Comparison of ENCODE assay signal across 9 cellular contexts in genomic region chr15:43483306-43484128, GRCh38. TPM values are rescaled to one million over a fixed set of nuclear protein-coding genes. Genes with fewer than 3 reads are reported as not detected.
A peak's percentile ranks its signal among the peaks of the same experiment; 100 is the strongest.
DNase-seq lines count a peak whose midpoint lies in the region; ATAC-seq, FAIRE-seq and TF ChIP-seq lines count a peak whose summit lies in the region.
"Had no signal": no experiment of that assay in that cellular context is flagged by ENCODE, and none has a peak within 500 bp of the region (broad histone marks: within the 10 kb centered on the region; RNA-seq: fewer than 3 reads in every experiment).

No MANE protein-coding gene starts in this region.

- no peak overlapping the region for H3K4me2 ChIP-seq in HepG2 (ENCODE audit: low read depth, low read length)

- no TSS peak for BruUV-seq in HepG2 (replicated peaks; lab: Mats Ljungman, UMichigan)

- H4K20me1 ChIP-seq in HepG2 (ENCODE audit: insufficient read depth, low read length), result no peaks in the 10 kb centered on the region

- in situ Hi-C loops in GM13977 (cut with MboI; ENCODE audit: low pct_unique_long_range_greater_than_20kb, low sequenced_read_pairs, unreplicated experiment) (no loop called here), HepG2 (cut with HindIII; ENCODE audit: extremely low pct_ligation_motif_present, low pct_unique_long_range_greater_than_20kb) (no loop called here)

- 93% methylated on average over 4 of the region's 4 CpGs for WGBS in HepG2 (ENCODE audit: low lambda C conversion rate)

- no peak overlapping the region for H3K4me3 ChIP-seq in AG09309 (ENCODE audit: control insufficient read depth, low read depth, low read length)
- no peak overlapping the region for H3K4me3 ChIP-seq in WERI-Rb-1 (ENCODE audit: low read depth, low read length)
- H3K4me3 ChIP-seq in HepG2 (replicated peaks in 1 of 3; ENCODE audit: insufficient read depth in 1 of 3, low read depth in 2 of 3, low read length in 3 of 3), result no peak overlapping the region

- no peaks in the 10 kb centered on the region for H3K4me1 ChIP-seq in HepG2 (ENCODE audit: insufficient read depth, low read length)

- no peak for FAIRE-seq in HepG2 (lab: Jason Lieb, UNC)

- POLR2A ChIA-PET in HepG2 (lab: Yijun Ruan, JAX), result no interaction called here

- H3K27ac ChIP-seq in WERI-Rb-1, result no peak overlapping the region
- H3K27ac ChIP-seq in HepG2 (ENCODE audit: extremely low read length, insufficient read depth, low read length), result no peak overlapping the region

- CTCF ChIA-PET in HepG2 (lab: Yijun Ruan, JAX; ENCODE audit: low intra/inter-chr PET ratio, low total read pairs), result interaction anchor here (0.7 to 1.9 kb wide), 2 partner anchors 31 to 34 kb away, joined by 3 to 6 read pairs; partner anchors contain the start of gene MAP1A

- DNase-seq in AG09309 (ENCODE audit: low read depth) (no peak), GM13977 (ENCODE audit: low spot score) (no peak), WERI-Rb-1 (no peak), HepG2 (ENCODE audit: low spot score) (no peak), NCI-H1092 treated with DMSO at 0.1 percent for 48 hours (lab: John Stamatoyannopoulos, UW) (no peak), SHP77 (lab: John Stamatoyannopoulos, UW) (no peak)
- no peak for DNase-seq in activated effector memory CD4-positive, alpha-beta T cell treated with Interleukin-2 at 50 U/mL for 16 hours
- DNase-seq: NCI-H1092 had no signal

- H3K9me3 ChIP-seq in WERI-Rb-1 (ENCODE audit: severe bottlenecking) (no peaks in the 10 kb centered on the region), HepG2 (ENCODE audit: low read length) (no peaks in the 10 kb centered on the region)

- H3K27me3 ChIP-seq in WERI-Rb-1 (ENCODE audit: insufficient read depth, low read depth, severe bottlenecking) (no peaks in the 10 kb centered on the region), HepG2 (ENCODE audit: control insufficient read depth in 1 of 2, insufficient read depth in 2 of 2, low read length in 2 of 2) (no peaks in the 10 kb centered on the region)

- intact Hi-C loops in HepG2 (cut with micrococcal nuclease; ENCODE audit: unreplicated experiment), result loop anchor here (1.0 kb wide), 1 partner anchor 31 kb away; no protein-coding TSS in a partner anchor

- TF ChIP-seq EP300 in HepG2 (IDR thresholded peaks at IDR 0.05; ENCODE audit: low read depth in 2 of 2, low read length in 2 of 2) (no peak), HepG2 (CRISPR knock-in tag; IDR thresholded peaks at IDR 0.05; ENCODE audit: borderline replicate concordance) (no peak)

- TF ChIP-seq RAD21 in HepG2 (CRISPR knock-in tag; IDR thresholded peaks at IDR 0.05), result no peak

- ATAC-seq in HepG2 (no peak), HG03280 (IDR thresholded peaks at IDR 0.05; ENCODE audit: unreplicated experiment) (no peak)

- H3K36me3 ChIP-seq in WERI-Rb-1, result peaks cover 77% of the 10 kb centered on the region
- peaks cover 4 to 23% of the 10 kb centered on the region in 2 experiments for H3K36me3 ChIP-seq in HepG2 (replicated peaks in 1 of 2; ENCODE audit: control insufficient read depth in 1 of 2, insufficient read depth in 2 of 2, low read length in 2 of 2)

- TF ChIP-seq POLR2A in HepG2 (IDR thresholded peaks at IDR 0.05; ENCODE audit: insufficient read depth in 1 of 2, low read depth in 2 of 2, low read length in 2 of 2), result no peak

- TF ChIP-seq CTCF in AG09309 (IDR thresholded peaks at IDR 0.05; ENCODE audit: control insufficient read depth, insufficient read depth, low read depth, low read length, missing control alignments) (peak; percentile 40), GM13977 (IDR thresholded peaks at IDR 0.05; ENCODE audit: extremely low read depth, insufficient read depth, missing control alignments) (peak; percentile 14), WERI-Rb-1 (IDR thresholded peaks at IDR 0.05; ENCODE audit: low read depth, low read length) (0 out of 2 replicates have a peak, but pooled peaks have one; percentile 5), HepG2 (CRISPR knock-in tag; IDR thresholded peaks at IDR 0.05) (no peak)

- H3K9ac ChIP-seq in HepG2 (ENCODE audit: insufficient read depth, low read depth, low read length), result no peak overlapping the region

- H2AFZ ChIP-seq in HepG2 (ENCODE audit: low read length), result no peak overlapping the region

- H3K79me2 ChIP-seq in HepG2 (ENCODE audit: insufficient read depth, low read length), result no peaks in the 10 kb centered on the region

TF ChIP-seq in HepG2, 621 proteins besides CTCF, POLR2A, EP300 and RAD21:
- TF ChIP-seq HDAC6 (IDR thresholded peaks at IDR 0.05; ENCODE audit: low read depth, low read length), result no peak
- 0 out of 2 replicates have a peak, but pooled peaks have one; percentile 11 for TF ChIP-seq ATF7 (IDR thresholded peaks at IDR 0.05)
- TF ChIP-seq ATF7 (CRISPR knock-in tag; IDR thresholded peaks at IDR 0.05), result no peak
- TF ChIP-seq RARA (CRISPR knock-in tag; IDR thresholded peaks at IDR 0.05), result no peak
- no peak for TF ChIP-seq ERF (CRISPR knock-in tag; IDR thresholded peaks at IDR 0.05)

RNA-seq across cellular contexts. Expression of gene TP53BP1, which starts 9.4 kb away (rescaled TPM):
- total RNA-seq in HepG2 (2016; rRNA removed; fragmentation: Illumina TruSeq; extraction: Trizol), result 17.4 and 26.3 TPM in 2 replicates
- total RNA-seq in HepG2 (2016; cell fraction: cytosol; rRNA removed; fragmentation: Illumina TruSeq; extraction: Trizol; ENCODE audit: low read depth), result 5.3 and 6.3 TPM in 2 replicates
- total RNA-seq in HepG2 (2016; cell fraction: insoluble cytoplasmic fraction; rRNA removed; fragmentation: Illumina TruSeq; extraction: Trizol), result 16.7 and 24.8 TPM in 2 replicates
- 6.0 and 6.4 TPM in 2 replicates for total RNA-seq in HepG2 (2016; cell fraction: membrane; rRNA removed; fragmentation: Illumina TruSeq; extraction: Trizol)
- 22.1 and 25.2 TPM in 2 replicates for total RNA-seq in HepG2 (2016; cell fraction: nucleus; rRNA removed; fragmentation: Illumina TruSeq; extraction: Trizol)
- 15.9 and 17.1 TPM in 2 replicates for polyA plus RNA-seq in HepG2 (2011; rRNA removed)
- polyA plus RNA-seq in HepG2 (2011; cell fraction: cytosol; rRNA removed), result 7.3 and 7.4 TPM in 2 replicates
- polyA plus RNA-seq in HepG2 (2011; cell fraction: nucleus; rRNA removed), result 34.5 and 38.3 TPM in 2 replicates
- 6.2 and 7.1 TPM in 2 replicates for polyA plus RNA-seq in HepG2 (2012)
- polyA plus RNA-seq in HepG2 (2016; cell fraction: cytosol; fragmentation: Illumina TruSeq; extraction: Trizol; ENCODE audit: low read depth), result 0.49 and 0.59 TPM in 2 replicates
- polyA plus RNA-seq in HepG2 (2016; cell fraction: insoluble cytoplasmic fraction; fragmentation: Illumina TruSeq; extraction: Trizol; ENCODE audit: low read depth), result 13.4 and 14.5 TPM in 2 replicates
- 0.92 and 1.1 TPM in 2 replicates for polyA plus RNA-seq in HepG2 (2016; cell fraction: membrane; fragmentation: Illumina TruSeq; extraction: Trizol; ENCODE audit: low read depth)
- 29.6 and 32.3 TPM in 2 replicates for polyA plus RNA-seq in HepG2 (2016; cell fraction: nucleus; fragmentation: Illumina TruSeq; extraction: Trizol; ENCODE audit: insufficient read depth, low read depth)
- 22.3 and 59.9 TPM in 2 replicates for polyA minus RNA-seq in HepG2 (2011; rRNA and poly(A)+ RNA removed; ENCODE audit: low replicate concordance)
- 10.6 and 14.0 TPM in 2 replicates for polyA minus RNA-seq in HepG2 (2011; cell fraction: cytosol; rRNA and poly(A)+ RNA removed)
- 40.2 and 48.4 TPM in 2 replicates for polyA minus RNA-seq in HepG2 (2011; cell fraction: nucleus; rRNA and poly(A)+ RNA removed)

RNA-seq across cellular contexts. Expression of gene MAP1A, which starts 33.9 kb away (rescaled TPM):
- total RNA-seq in HepG2 (2016; rRNA removed; fragmentation: Illumina TruSeq; extraction: Trizol), result 0.06 and 0.07 TPM in 2 replicates
- not detected in 2 replicates for total RNA-seq in HepG2 (2016; cell fraction: cytosol; rRNA removed; fragmentation: Illumina TruSeq; extraction: Trizol; ENCODE audit: low read depth)
- 0.03 and 0.04 TPM in 2 replicates for total RNA-seq in HepG2 (2016; cell fraction: insoluble cytoplasmic fraction; rRNA removed; fragmentation: Illumina TruSeq; extraction: Trizol)
- not detected in 2 replicates for total RNA-seq in HepG2 (2016; cell fraction: membrane; rRNA removed; fragmentation: Illumina TruSeq; extraction: Trizol)
- total RNA-seq in HepG2 (2016; cell fraction: nucleus; rRNA removed; fragmentation: Illumina TruSeq; extraction: Trizol), result 0.09 and 0.13 TPM in 2 replicates
- under 0.01 and 0.01 TPM in 2 replicates for polyA plus RNA-seq in HepG2 (2011; rRNA removed)
- polyA plus RNA-seq in HepG2 (2011; cell fraction: cytosol; rRNA removed), result under 0.01 TPM in 2 replicates
- 0.02 TPM in 1 of 2 replicates, not detected in the other for polyA plus RNA-seq in HepG2 (2011; cell fraction: nucleus; rRNA removed)
- polyA plus RNA-seq in HepG2 (2012), result 0.01 TPM in 1 of 2 replicates, not detected in the other
- polyA plus RNA-seq in HepG2 (2016; cell fraction: cytosol; fragmentation: Illumina TruSeq; extraction: Trizol; ENCODE audit: low read depth), result 0.01 TPM in 2 replicates
- 0.03 and 0.05 TPM in 2 replicates for polyA plus RNA-seq in HepG2 (2016; cell fraction: insoluble cytoplasmic fraction; fragmentation: Illumina TruSeq; extraction: Trizol; ENCODE audit: low read depth)
- polyA plus RNA-seq in HepG2 (2016; cell fraction: membrane; fragmentation: Illumina TruSeq; extraction: Trizol; ENCODE audit: low read depth), result not detected in 2 replicates
- 0.05 and 0.09 TPM in 2 replicates for polyA plus RNA-seq in HepG2 (2016; cell fraction: nucleus; fragmentation: Illumina TruSeq; extraction: Trizol; ENCODE audit: insufficient read depth, low read depth)
- 0.02 and 2.8 TPM in 2 replicates for polyA minus RNA-seq in HepG2 (2011; rRNA and poly(A)+ RNA removed; ENCODE audit: low replicate concordance)
- polyA minus RNA-seq in HepG2 (2011; cell fraction: cytosol; rRNA and poly(A)+ RNA removed), result 0.09 TPM in 1 of 2 replicates, not detected in the other
- polyA minus RNA-seq in HepG2 (2011; cell fraction: nucleus; rRNA and poly(A)+ RNA removed), result not detected in 2 replicates
